In genomic region chr18:12017079-12017478, GRCh38 we compare ENCODE assay signal across 23 cellular contexts.
"Had no signal": no experiment of that assay in that cellular context is flagged by ENCODE, and none has a peak within 500 bp of the region (broad histone marks: within the 10 kb centered on the region; RNA-seq: fewer than 3 reads in every experiment).

No MANE protein-coding gene starts in this region.

- H3K4me3 Mint-ChIP-seq: activated CD4-positive, alpha-beta T cell treated with anti-CD3 and anti-CD28 coated beads, Interleukin-2, amount 10 ng/mL, durations not matched to agents 7 days and 5 days; activated naive CD8-positive, alpha-beta T cell; activated T-cell treated with anti-CD3 and anti-CD28 coated beads, Interleukin-2, amount 50 U/mL, for 24 hours; dendritic cell treated with granulocyte-macrophage colony-stimulating factor and Interleukin-4, amounts not matched to agents 40 ng/mL and 50 ng/mL, for 4 days; mesothelial cell of epicardium; natural killer cell; T-helper 2 cell treated with Interferon-gamma antibody and Interleukin-4, amounts not matched to agents 5 μg/mL and 100 μg/mL, for 36 hours had no signal

- H3K9me3 ChIP-seq: neutrophil, SK-N-SH had no signal

- H3K9me3 Mint-ChIP-seq: activated CD4-positive, alpha-beta T cell treated with anti-CD3 and anti-CD28 coated beads, Interleukin-2, amount 10 ng/mL, durations not matched to agents 7 days and 5 days; activated T-cell treated with anti-CD3 and anti-CD28 coated beads, Interleukin-2, amount 50 U/mL, for 24 hours; activated T-helper 2 cell treated with anti-CD3 and anti-CD28 coated beads, Interferon-gamma antibody, Interleukin-2, Interleukin-4, amounts not matched to agents 10 μg/mL and 5 μg/mL and 100 μg/mL, durations not matched to agents 14 hours and 24 hours and 36 hours; dendritic cell treated with granulocyte-macrophage colony-stimulating factor and Interleukin-4, amounts not matched to agents 40 ng/mL and 50 ng/mL, for 4 days; natural killer cell; T-helper 2 cell treated with Interferon-gamma antibody and Interleukin-4, amounts not matched to agents 5 μg/mL and 100 μg/mL, for 36 hours had no signal

- H3K27ac Mint-ChIP-seq: activated CD4-positive, alpha-beta T cell treated with anti-CD3 and anti-CD28 coated beads, Interleukin-2, amount 10 ng/mL, durations not matched to agents 7 days and 5 days; activated naive CD8-positive, alpha-beta T cell; activated T-cell treated with anti-CD3 and anti-CD28 coated beads, Interleukin-2, amount 50 U/mL, for 24 hours; activated T-helper 2 cell treated with anti-CD3 and anti-CD28 coated beads, Interferon-gamma antibody, Interleukin-2, Interleukin-4, amounts not matched to agents 10 μg/mL and 5 μg/mL and 100 μg/mL, durations not matched to agents 14 hours and 24 hours and 36 hours; dendritic cell treated with granulocyte-macrophage colony-stimulating factor and Interleukin-4, amounts not matched to agents 40 ng/mL and 50 ng/mL, for 4 days; mesothelial cell of epicardium; natural killer cell; T-helper 2 cell treated with Interferon-gamma antibody and Interleukin-4, amounts not matched to agents 5 μg/mL and 100 μg/mL, for 36 hours had no signal

- ATAC-seq: natural killer cell, sciatic nerve had no signal

- DNase-seq: activated CD4-positive, alpha-beta T cell treated with anti-CD3 and anti-CD28 coated beads, Interleukin-2, amount 10 ng/mL, durations not matched to agents 7 days and 5 days; activated CD4-positive, CD25-positive, alpha-beta regulatory T cell treated with anti-CD3 and anti-CD28 coated beads, Interleukin-2, amount 50 U/mL, for 72 hours; activated naive CD4-positive, alpha-beta T cell; activated T-cell treated with anti-CD3 and anti-CD28 coated beads, Interleukin-2, amount 50 U/mL, for 24 hours; amygdala; effector CD4-positive, alpha-beta T cell; erythroblast; foreskin fibroblast; natural killer cell; SK-N-SH; stimulated activated CD4-positive, alpha-beta T cell treated with anti-CD3 and anti-CD28 coated beads, Interleukin-4, amount 100 ng/mL, for 1 hour; stimulated activated naive CD4-positive, alpha-beta T cell had no signal

- FAIRE-seq: endometrium, keratinocyte had no signal

- H3K4me1 Mint-ChIP-seq: activated CD4-positive, alpha-beta T cell treated with anti-CD3 and anti-CD28 coated beads, Interleukin-2, amount 10 ng/mL, durations not matched to agents 7 days and 5 days; natural killer cell had no signal

- H3K4me2 ChIP-seq: SK-N-SH, smooth muscle cell had no signal

- H3K27ac ChIP-seq: neutrophil, VCaP had no signal

- H3K4me3 ChIP-seq: smooth muscle cell had no signal

- H3K9ac ChIP-seq: SK-N-SH had no signal

- H3K27me3 Mint-ChIP-seq: activated CD4-positive, alpha-beta T cell treated with anti-CD3 and anti-CD28 coated beads, Interleukin-2, amount 10 ng/mL, durations not matched to agents 7 days and 5 days; activated naive CD8-positive, alpha-beta T cell; activated T-cell treated with anti-CD3 and anti-CD28 coated beads, Interleukin-2, amount 50 U/mL, for 24 hours; dendritic cell treated with granulocyte-macrophage colony-stimulating factor and Interleukin-4, amounts not matched to agents 40 ng/mL and 50 ng/mL, for 4 days had no signal

- H3K27me3 ChIP-seq: neutrophil had no signal
